In the genomic region with DNA sequence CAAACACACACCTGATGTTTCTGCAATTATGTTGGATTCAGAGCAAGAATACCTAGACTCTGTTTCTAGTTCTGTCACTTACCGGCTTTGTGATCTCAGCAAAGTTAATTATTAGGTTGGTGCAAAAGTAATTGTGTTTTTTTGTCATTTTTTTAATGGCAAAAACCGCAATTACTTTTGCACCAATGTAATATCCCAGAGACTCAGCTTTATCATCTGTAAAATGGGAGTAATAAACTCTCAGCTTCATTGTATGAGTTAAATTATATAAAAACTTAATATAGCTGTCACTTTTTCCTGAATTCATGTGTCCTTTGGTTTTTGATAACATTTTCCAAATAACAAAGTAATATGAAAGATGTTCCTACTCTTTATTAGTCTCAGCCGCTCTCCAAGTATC, we compare ENCODE assay signal across 2 cellular contexts.
A peak's percentile ranks its signal among the peaks of the same experiment; 100 is the strongest.
TF ChIP-seq lines count a peak whose summit lies in the region.

No MANE protein-coding gene starts in this region.

TF ChIP-seq in HepG2, 621 proteins besides CTCF, POLR2A, EP300 and RAD21 (continued from another document):
- TF ChIP-seq ZBTB40 (IDR thresholded peaks at IDR 0.05) (peak; percentile 85), ZBTB40 (CRISPR knock-in tag; IDR thresholded peaks at IDR 0.05) (no peak), ZNF501 (CRISPR knock-in tag; IDR thresholded peaks at IDR 0.05) (no peak), ZNF451 (CRISPR knock-in tag; IDR thresholded peaks at IDR 0.05) (no peak), ZNF484 (CRISPR knock-in tag; IDR thresholded peaks at IDR 0.05; ENCODE audit: borderline replicate concordance, low read depth) (no peak)

TF ChIP-seq in GM12878, 131 proteins besides CTCF, POLR2A, EP300 and RAD21 (continued from another document):
- TF ChIP-seq ZBTB40 (IDR thresholded peaks at IDR 0.05; ENCODE audit: borderline replicate concordance) = peak; percentile 44
